ENCODE assay signal across 15 cellular contexts in genomic region chr10:81820418-81820817, GRCh38. TPM values are rescaled to one million over a fixed set of nuclear protein-coding genes. Genes with fewer than 3 reads are reported as not detected.
DNase-seq lines count a peak whose midpoint lies in the region; ATAC-seq and TF ChIP-seq lines count a peak whose summit lies in the region.
"Had no signal": no experiment of that assay in that cellular context is flagged by ENCODE, and none has a peak within 500 bp of the region (broad histone marks: within the 10 kb centered on the region; RNA-seq: fewer than 3 reads in every experiment).

No MANE protein-coding gene starts in this region.

- H3K4me3 ChIP-seq in mammary epithelial cell (replicated peaks in 1 of 3; ENCODE audit: insufficient read depth in 1 of 3, low read depth in 2 of 3, low read length in 3 of 3) = no peak overlapping the region
- no peak overlapping the region for H3K4me3 ChIP-seq in upper lobe of right lung

- H3K9me3 ChIP-seq in mammary epithelial cell (replicated peaks; ENCODE audit: insufficient read depth, low read length) (peaks cover 11% of the 10 kb centered on the region), upper lobe of right lung (no peaks in the 10 kb centered on the region)

- no peaks in the 10 kb centered on the region for H3K79me2 ChIP-seq in mammary epithelial cell (ENCODE audit: insufficient read depth, low read length)

- H3K4me2 ChIP-seq in mammary epithelial cell (ENCODE audit: insufficient read depth, low read depth, low read length) = no peak overlapping the region

- H3K9ac ChIP-seq in mammary epithelial cell (ENCODE audit: insufficient read depth, low read length) = no peak overlapping the region

- H3K4me1 Mint-ChIP-seq in activated CD4-positive, alpha-beta T cell treated with anti-CD3 and anti-CD28 coated beads, Interleukin-2, amount 10 ng/mL, durations not matched to agents 24 days and 14 days = no peaks in the 10 kb centered on the region
- H3K4me1 Mint-ChIP-seq: naive B cell had no signal

- peak; percentile 79 for ATAC-seq in upper lobe of right lung
- ATAC-seq in GM18909 (IDR thresholded peaks at IDR 0.05; ENCODE audit: poor library complexity, unreplicated experiment) = no peak
- ATAC-seq: PC-3 had no signal

- dilution Hi-C loops in mammary epithelial cell (cut with HindIII; ENCODE audit: low sequenced_read_pairs) = no loop called here

- H3K27ac Mint-ChIP-seq in activated CD4-positive, alpha-beta T cell treated with anti-CD3 and anti-CD28 coated beads, Interleukin-2, amount 10 ng/mL, durations not matched to agents 24 days and 14 days = no peak overlapping the region
- H3K27ac Mint-ChIP-seq: naive B cell had no signal

- H3K36me3 ChIP-seq in mammary epithelial cell (ENCODE audit: insufficient read depth, low read length) (no peaks in the 10 kb centered on the region), upper lobe of right lung (no peaks in the 10 kb centered on the region)

- TF ChIP-seq CTCF in mammary epithelial cell (conservative IDR thresholded peaks at IDR 0.05 in 1 of 2, IDR thresholded peaks at IDR 0.05 in 1 of 2; ENCODE audit: extremely low read depth in 1 of 2, insufficient read depth in 1 of 2, low read depth in 1 of 2, low read length in 2 of 2) = no peak
- TF ChIP-seq CTCF in upper lobe of right lung (IDR thresholded peaks at IDR 0.05) = peak; percentile 21

- 13% methylated on average over 1 of the region's 1 CpG for WGBS in mammary epithelial cell (ENCODE audit: low coverage, missing lambda C conversion rate)

- CTCF ChIA-PET in mammary epithelial cell (lab: Charles Lee; ENCODE audit: low non-redundant PET) = no interaction called here

- no peaks in the 10 kb centered on the region for H3K27me3 Mint-ChIP-seq in activated CD4-positive, alpha-beta T cell treated with anti-CD3 and anti-CD28 coated beads, Interleukin-2, amount 10 ng/mL, durations not matched to agents 24 days and 14 days
- H3K27me3 Mint-ChIP-seq: naive B cell had no signal

- BruUV-seq in mammary epithelial cell (replicated peaks; lab: Mats Ljungman, UMichigan) = no TSS peak

- no peak overlapping the region for H3K27ac ChIP-seq in mammary epithelial cell (ENCODE audit: insufficient read depth, low read depth, low read length)
- H3K27ac ChIP-seq in upper lobe of right lung = no peak overlapping the region

- H3K4me1 ChIP-seq in mammary epithelial cell (ENCODE audit: insufficient read depth, low read length) = no peaks in the 10 kb centered on the region
- no peaks in the 10 kb centered on the region for H3K4me1 ChIP-seq in upper lobe of right lung

- in situ Hi-C loops in T47D (cut with HindIII; ENCODE audit: low pct_unique_long_range_greater_than_20kb, low sequenced_read_pairs) (no loop called here), mammary epithelial cell (cut with MboI; ENCODE audit: low sequenced_read_pairs in 2 of 2) (no loop called here)

- intact Hi-C loops in mammary epithelial cell (cut with micrococcal nuclease) = no loop called here
- intact Hi-C loops in upper lobe of right lung (cut with DNase I) = no loop called here
- intact Hi-C loops in activated CD4-positive, alpha-beta T cell treated with anti-CD3 and anti-CD28 coated beads, Interleukin-2, amount 10 ng/mL, durations not matched to agents 24 days and 14 days (cut with micrococcal nuclease) = no loop called here

- DNase-seq in T47D (ENCODE audit: low read depth in 1 of 2, low spot score in 1 of 2) (peak; percentile 76 to 81), mammary epithelial cell (no peak), NCI-H82 (lab: John Stamatoyannopoulos, UW) (peak; percentile 76), hepatic stellate cell (ENCODE audit: low spot score) (peak; percentile 10), upper lobe of right lung (no peak), NCI-H2029 treated with DMSO at 0.1 percent for 48 hours (lab: John Stamatoyannopoulos, UW) (no peak)
- no peak for DNase-seq in activated CD4-positive, alpha-beta T cell treated with anti-CD3 and anti-CD28 coated beads, Interleukin-2, amount 10 ng/mL, durations not matched to agents 24 days and 14 days
- DNase-seq: activated CD4-positive, alpha-beta T cell treated with anti-CD3 and anti-CD28 coated beads for 1 hour; activated naive CD4-positive, alpha-beta T cell treated with anti-CD3 and anti-CD28 coated beads, Interleukin-2, amount 50 U/mL, for 16 hours; head of caudate nucleus; KG1; naive B cell; PC-3 had no signal

- no peak overlapping the region for H3K4me3 Mint-ChIP-seq in activated CD4-positive, alpha-beta T cell treated with anti-CD3 and anti-CD28 coated beads, Interleukin-2, amount 10 ng/mL, durations not matched to agents 24 days and 14 days
- H3K4me3 Mint-ChIP-seq: naive B cell had no signal

- no peak overlapping the region for H2AFZ ChIP-seq in mammary epithelial cell (ENCODE audit: low read depth, low read length)

- H3K27me3 ChIP-seq in mammary epithelial cell (ENCODE audit: insufficient read depth, low read length) (no peaks in the 10 kb centered on the region), upper lobe of right lung (no peaks in the 10 kb centered on the region)

- H3K9me3 Mint-ChIP-seq in activated CD4-positive, alpha-beta T cell treated with anti-CD3 and anti-CD28 coated beads, Interleukin-2, amount 10 ng/mL, durations not matched to agents 24 days and 14 days = no peaks in the 10 kb centered on the region

- no peaks in the 10 kb centered on the region for H3K36me3 Mint-ChIP-seq in activated CD4-positive, alpha-beta T cell treated with anti-CD3 and anti-CD28 coated beads, Interleukin-2, amount 10 ng/mL, durations not matched to agents 24 days and 14 days (ENCODE audit: low read depth)
- H3K36me3 Mint-ChIP-seq: naive B cell had no signal

- no peaks in the 10 kb centered on the region for H4K20me1 ChIP-seq in mammary epithelial cell (ENCODE audit: insufficient read depth, low read length)

RNA-seq across cellular contexts. Expression of gene NRG3, which starts 54.6 kb away (rescaled TPM):
- total RNA-seq in mammary epithelial cell (not detected), upper lobe of right lung (2.3 TPM)
- not detected for polyA plus RNA-seq in mammary epithelial cell
- polyA minus RNA-seq in mammary epithelial cell = not detected
- not detected in 2 replicates for total RNA-seq in activated CD4-positive, alpha-beta T cell treated with anti-CD3 and anti-CD28 coated beads, Interleukin-2, amount 10 ng/mL, durations not matched to agents 24 days and 14 days
- total RNA-seq: PC-3 had no signal
- polyA plus RNA-seq: BJ had no signal

Comparison
In these comparisons a context has a peak if more than half of its experiments do, and no peak if none do; other contexts are left out.
1. DNase-seq: peak in T47D (2 of 2), NCI-H82 (single experiment) and hepatic stellate cell (single experiment); none in mammary epithelial cell (single experiment), upper lobe of right lung (single experiment), NCI-H2029 treated with DMSO at 0.1 percent for 48 hours (single experiment) and activated CD4-positive, alpha-beta T cell treated with anti-CD3 and anti-CD28 coated beads, Interleukin-2, amount 10 ng/mL, durations not matched to agents 24 days and 14 days (single experiment).